Comparison of ENCODE assay signal across 11 cellular contexts in the genomic region with DNA sequence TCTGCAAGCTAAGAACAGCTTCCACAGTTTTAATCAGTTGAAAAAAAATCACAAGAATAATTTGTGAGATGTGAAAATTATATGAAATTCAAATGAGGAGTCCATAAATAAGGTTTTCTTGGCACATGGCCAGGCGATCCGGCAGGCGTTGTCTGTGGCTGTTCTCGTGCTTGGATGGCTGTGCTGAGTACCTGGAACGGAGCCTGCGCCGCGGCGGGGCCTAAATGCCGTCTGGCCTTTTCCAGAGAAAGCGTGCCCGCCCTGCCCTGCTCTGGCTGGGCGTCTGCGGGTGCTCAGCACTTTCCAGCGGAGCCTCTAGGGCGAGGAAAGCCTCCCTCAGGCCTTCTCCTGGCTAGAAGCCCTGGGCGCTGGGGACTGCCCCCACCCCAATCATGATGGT. TPM values are rescaled to one million over a fixed set of nuclear protein-coding genes. Genes with fewer than 3 reads are reported as not detected.
A peak's percentile ranks its signal among the peaks of the same experiment; 100 is the strongest.
DNase-seq lines count a peak whose midpoint lies in the region; ATAC-seq, FAIRE-seq and TF ChIP-seq lines count a peak whose summit lies in the region.
"Had no signal": no experiment of that assay in that cellular context is flagged by ENCODE, and none has a peak within 500 bp of the region (broad histone marks: within the 10 kb centered on the region; RNA-seq: fewer than 3 reads in every experiment).

No MANE protein-coding gene starts in this region.

- H3K4me3 ChIP-seq in right lobe of liver = no peak overlapping the region
- no peak overlapping the region for H3K4me3 ChIP-seq in HepG2 (replicated peaks in 1 of 3; ENCODE audit: insufficient read depth in 1 of 3, low read depth in 2 of 3, low read length in 3 of 3)
- no peak overlapping the region for H3K4me3 ChIP-seq in cardiac fibroblast (replicated peaks in 1 of 2; ENCODE audit: low read depth in 2 of 2, low read length in 2 of 2)
- no peak overlapping the region for H3K4me3 ChIP-seq in lower lobe of right lung

- no peaks in the 10 kb centered on the region for H4K20me1 ChIP-seq in HepG2 (ENCODE audit: insufficient read depth, low read length)

- H3K27me3 ChIP-seq in right lobe of liver (no peaks in the 10 kb centered on the region), HepG2 (ENCODE audit: control insufficient read depth in 1 of 2, insufficient read depth in 2 of 2, low read length in 2 of 2) (peaks cover 11 to 72% of the 10 kb centered on the region in 2 experiments; a peak in 4 of 5 replicates), lower lobe of right lung (ENCODE audit: low read depth) (no peaks in the 10 kb centered on the region)

- POLR2A ChIA-PET in HepG2 (lab: Yijun Ruan, JAX) = no interaction called here

- peak; percentile 19 to 52 (median 43) for DNase-seq in right lobe of liver
- no peak for DNase-seq in HepG2 (ENCODE audit: low spot score)
- peak; percentile 22 to 23 for DNase-seq in cardiac fibroblast (ENCODE audit: low read depth in 2 of 2)
- peak; percentile 56 for DNase-seq in lower lobe of right lung
- no peak for DNase-seq in DMS114 treated with DMSO at 0.1 percent for 48 hours (lab: John Stamatoyannopoulos, UW; ENCODE audit: unreplicated experiment)
- DNase-seq in GM13976 (ENCODE audit: low spot score) = no peak
- DNase-seq in NOMO-1 (lab: John Stamatoyannopoulos, UW; ENCODE audit: unreplicated experiment in 2 of 2) = no peak
- DNase-seq: effector CD4-positive, alpha-beta T cell; naive B cell; NCI-H82 had no signal

- no peak for FAIRE-seq in HepG2 (lab: Jason Lieb, UNC)

- BruUV-seq in HepG2 (replicated peaks; lab: Mats Ljungman, UMichigan) = no TSS peak

- H3K4me2 ChIP-seq in HepG2 (ENCODE audit: low read depth, low read length) = no peak overlapping the region

- CTCF ChIA-PET in HepG2 (lab: Yijun Ruan, JAX; ENCODE audit: low intra/inter-chr PET ratio, low total read pairs) = no interaction called here

- no peak overlapping the region for H2AFZ ChIP-seq in HepG2 (ENCODE audit: low read length)

- TF ChIP-seq CTCF in right lobe of liver (IDR thresholded peaks at IDR 0.05) (no peak), HepG2 (CRISPR knock-in tag; IDR thresholded peaks at IDR 0.05) (no peak), cardiac fibroblast (IDR thresholded peaks at IDR 0.05; ENCODE audit: low read depth, low read length) (no peak), lower lobe of right lung (IDR thresholded peaks at IDR 0.05) (no peak), GM13976 (IDR thresholded peaks at IDR 0.05; ENCODE audit: borderline replicate concordance, control extremely low read depth, extremely low read depth, insufficient read depth, missing control alignments) (no peak)

- intact Hi-C loops in right lobe of liver (cut with DNase I) = no loop called here
- intact Hi-C loops in HepG2 (cut with micrococcal nuclease; ENCODE audit: unreplicated experiment) = no loop called here
- intact Hi-C loops in lower lobe of right lung (cut with DNase I) = no loop called here

- H3K36me3 ChIP-seq in right lobe of liver (no peaks in the 10 kb centered on the region), HepG2 (replicated peaks in 1 of 2; ENCODE audit: control insufficient read depth in 1 of 2, insufficient read depth in 2 of 2, low read length in 2 of 2) (no peaks in the 10 kb centered on the region), lower lobe of right lung (peaks cover 43% of the 10 kb centered on the region)

- TF ChIP-seq POLR2A in right lobe of liver (IDR thresholded peaks at IDR 0.05) (no peak), HepG2 (IDR thresholded peaks at IDR 0.05; ENCODE audit: insufficient read depth in 1 of 2, low read depth in 2 of 2, low read length in 2 of 2) (no peak)

- H3K4me1 ChIP-seq in right lobe of liver (no peaks in the 10 kb centered on the region), HepG2 (ENCODE audit: insufficient read depth, low read length) (no peaks in the 10 kb centered on the region), lower lobe of right lung (peaks cover 44% of the 10 kb centered on the region)

- in situ Hi-C loops in HepG2 (cut with HindIII; ENCODE audit: extremely low pct_ligation_motif_present, low pct_unique_long_range_greater_than_20kb) = no loop called here
- in situ Hi-C loops in GM13976 (cut with MboI; ENCODE audit: low sequenced_read_pairs, unreplicated experiment) = no loop called here

- H3K9me3 ChIP-seq in right lobe of liver = no peaks in the 10 kb centered on the region
- no peaks in the 10 kb centered on the region for H3K9me3 ChIP-seq in HepG2 (ENCODE audit: low read length)
- H3K9me3 ChIP-seq in lower lobe of right lung = no peaks in the 10 kb centered on the region

- WGBS in right lobe of liver (ENCODE audit: insufficient coverage, low coverage, low lambda C conversion rate, missing lambda C conversion rate) = 23% methylated on average over 4 of the region's 17 CpGs
- WGBS in HepG2 (ENCODE audit: low lambda C conversion rate) = 16% methylated on average over 4 of the region's 17 CpGs

- TF ChIP-seq RAD21 in HepG2 (CRISPR knock-in tag; IDR thresholded peaks at IDR 0.05) = no peak

- ATAC-seq in right lobe of liver (no peak), HepG2 (no peak), lower lobe of right lung (peak in 1 of 2 donors; percentile 24), HG03378 (IDR thresholded peaks at IDR 0.05; ENCODE audit: unreplicated experiment) (no peak)

- TF ChIP-seq EP300 in HepG2 (IDR thresholded peaks at IDR 0.05; ENCODE audit: low read depth in 2 of 2, low read length in 2 of 2) (no peak), HepG2 (CRISPR knock-in tag; IDR thresholded peaks at IDR 0.05; ENCODE audit: borderline replicate concordance) (no peak)

- no peak overlapping the region for H3K27ac ChIP-seq in right lobe of liver
- H3K27ac ChIP-seq in HepG2 (ENCODE audit: extremely low read length, insufficient read depth, low read length) = no peak overlapping the region
- no peak overlapping the region for H3K27ac ChIP-seq in lower lobe of right lung

- H3K79me2 ChIP-seq in HepG2 (ENCODE audit: insufficient read depth, low read length) = no peaks in the 10 kb centered on the region

- no peak overlapping the region for H3K9ac ChIP-seq in HepG2 (ENCODE audit: insufficient read depth, low read depth, low read length)

TF ChIP-seq in HepG2, 621 proteins besides CTCF, POLR2A, EP300 and RAD21:
- TF ChIP-seq SIX1 (CRISPR knock-in tag; IDR thresholded peaks at IDR 0.05; ENCODE audit: borderline replicate concordance) = no peak
- TF ChIP-seq KAT7 (CRISPR knock-in tag; IDR thresholded peaks at IDR 0.05; ENCODE audit: borderline replicate concordance) = no peak
- TF ChIP-seq, protein P1, sequence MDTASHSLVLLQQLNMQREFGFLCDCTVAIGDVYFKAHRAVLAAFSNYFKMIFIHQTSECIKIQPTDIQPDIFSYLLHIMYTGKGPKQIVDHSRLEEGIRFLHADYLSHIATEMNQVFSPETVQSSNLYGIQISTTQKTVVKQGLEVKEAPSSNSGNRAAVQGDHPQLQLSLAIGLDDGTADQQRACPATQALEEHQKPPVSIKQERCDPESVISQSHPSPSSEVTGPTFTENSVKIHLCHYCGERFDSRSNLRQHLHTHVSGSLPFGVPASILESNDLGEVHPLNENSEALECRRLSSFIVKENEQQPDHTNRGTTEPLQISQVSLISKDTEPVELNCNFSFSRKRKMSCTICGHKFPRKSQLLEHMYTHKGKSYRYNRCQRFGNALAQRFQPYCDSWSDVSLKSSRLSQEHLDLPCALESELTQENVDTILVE (CRISPR knock-in tag; IDR thresholded peaks at IDR 0.05) = no peak
- TF ChIP-seq ZNF556 (CRISPR knock-in tag; IDR thresholded peaks at IDR 0.05; ENCODE audit: borderline replicate concordance) = no peak

RNA-seq across cellular contexts. Expression of a gene that starts 41.8 kb away (rescaled TPM):
- total RNA-seq in right lobe of liver (1 to 10 TPM; 2.2 to 6.3 (median 3.4) TPM), HepG2 (2016; rRNA removed; fragmentation: Illumina TruSeq; extraction: Trizol) (not detected in 2 replicates), lower lobe of right lung (46.2 TPM)
- 0.26 TPM in 1 of 2 replicates, not detected in the other for total RNA-seq in HepG2 (2016; cell fraction: cytosol; rRNA removed; fragmentation: Illumina TruSeq; extraction: Trizol; ENCODE audit: low read depth)
- not detected in 2 replicates for total RNA-seq in HepG2 (2016; cell fraction: insoluble cytoplasmic fraction; rRNA removed; fragmentation: Illumina TruSeq; extraction: Trizol)
- not detected in 2 replicates for total RNA-seq in HepG2 (2016; cell fraction: membrane; rRNA removed; fragmentation: Illumina TruSeq; extraction: Trizol)
- total RNA-seq in HepG2 (2016; cell fraction: nucleus; rRNA removed; fragmentation: Illumina TruSeq; extraction: Trizol) = not detected in 2 replicates
- not detected in 2 replicates for polyA plus RNA-seq in HepG2 (2011; rRNA removed)
- not detected in 2 replicates for polyA plus RNA-seq in HepG2 (2011; cell fraction: cytosol; rRNA removed)
- 0.34 TPM in 1 of 2 replicates, not detected in the other for polyA plus RNA-seq in HepG2 (2011; cell fraction: nucleus; rRNA removed)
- polyA plus RNA-seq in HepG2 (2012) = not detected in 2 replicates
- polyA plus RNA-seq in HepG2 (2016; cell fraction: cytosol; fragmentation: Illumina TruSeq; extraction: Trizol; ENCODE audit: low read depth) = not detected in 2 replicates
- polyA plus RNA-seq in HepG2 (2016; cell fraction: insoluble cytoplasmic fraction; fragmentation: Illumina TruSeq; extraction: Trizol; ENCODE audit: low read depth) = not detected in 2 replicates
- polyA plus RNA-seq in HepG2 (2016; cell fraction: membrane; fragmentation: Illumina TruSeq; extraction: Trizol; ENCODE audit: low read depth) = not detected in 2 replicates
- not detected in 2 replicates for polyA plus RNA-seq in HepG2 (2016; cell fraction: nucleus; fragmentation: Illumina TruSeq; extraction: Trizol; ENCODE audit: insufficient read depth, low read depth)
- 41.3 TPM in 1 of 2 replicates, not detected in the other for polyA minus RNA-seq in HepG2 (2011; rRNA and poly(A)+ RNA removed; ENCODE audit: low replicate concordance)
- 0.40 and 0.97 TPM in 2 replicates for polyA minus RNA-seq in HepG2 (2011; cell fraction: cytosol; rRNA and poly(A)+ RNA removed)
- not detected in 2 replicates for polyA minus RNA-seq in HepG2 (2011; cell fraction: nucleus; rRNA and poly(A)+ RNA removed)

Comparison
In these comparisons a context has a peak if more than half of its experiments do, and no peak if none do; other contexts are left out.
1. DNase-seq: peak in right lobe of liver (3 of 3), cardiac fibroblast (2 of 2) and lower lobe of right lung (single experiment); none in HepG2 (single experiment), DMS114 treated with DMSO at 0.1 percent for 48 hours (single experiment), GM13976 (single experiment) and NOMO-1 (0 of 2).